Comparison of ENCODE assay signal across 1 cellular context in genomic region chr21:32592929-32593502, GRCh38.
TF ChIP-seq lines count a peak whose summit lies in the region.

No MANE protein-coding gene starts in this region.

TF ChIP-seq in HepG2, 621 proteins besides CTCF, POLR2A, EP300 and RAD21 (continued from another document and continues in another):
- no peak for TF ChIP-seq FOXA1 (IDR thresholded peaks at IDR 0.05)
- peak; percentile 97 for TF ChIP-seq FOXA1 (CRISPR knock-in tag; IDR thresholded peaks at IDR 0.05)
- TF ChIP-seq ZNF574 (CRISPR knock-in tag; IDR thresholded peaks at IDR 0.05) = peak; percentile 76
- TF ChIP-seq ZNF616 (CRISPR knock-in tag; IDR thresholded peaks at IDR 0.05; ENCODE audit: low read depth) = 0 out of 2 replicates have a peak, but pooled peaks have one; percentile 39
- peak; percentile 68 for TF ChIP-seq PRDM10 (CRISPR knock-in tag; IDR thresholded peaks at IDR 0.05; ENCODE audit: low read depth)
- TF ChIP-seq MED8 (CRISPR knock-in tag; IDR thresholded peaks at IDR 0.05; ENCODE audit: insufficient replicate concordance) = no peak
- peak; percentile 90 for TF ChIP-seq ARNTL (CRISPR knock-in tag; IDR thresholded peaks at IDR 0.05)
- peak; percentile 41; the same call in 1 of the 2 replicates for TF ChIP-seq ARNT2 (CRISPR knock-in tag; IDR thresholded peaks at IDR 0.05; ENCODE audit: low read depth)
- peak; percentile 79 for TF ChIP-seq PHF5A (CRISPR knock-in tag; IDR thresholded peaks at IDR 0.05; ENCODE audit: low read depth, unreplicated experiment)
- TF ChIP-seq ZFP91 (CRISPR knock-in tag; IDR thresholded peaks at IDR 0.05; ENCODE audit: borderline replicate concordance) = peak; percentile 71
- TF ChIP-seq MEIS2 (CRISPR knock-in tag; IDR thresholded peaks at IDR 0.05) = peak; percentile 91
- TF ChIP-seq ZNF678 (CRISPR knock-in tag; IDR thresholded peaks at IDR 0.05) = no peak
- TF ChIP-seq ZBTB20 (CRISPR knock-in tag; IDR thresholded peaks at IDR 0.05; ENCODE audit: borderline replicate concordance, low read depth) = peak; percentile 74; the same call in 1 of the 2 replicates
- TF ChIP-seq REXO4 (CRISPR knock-in tag; IDR thresholded peaks at IDR 0.05; ENCODE audit: borderline replicate concordance) = no peak
- peak; percentile 99 for TF ChIP-seq RCOR2 (CRISPR knock-in tag; IDR thresholded peaks at IDR 0.05)
- 0 out of 2 replicates have a peak, but pooled peaks have one; percentile 25 for TF ChIP-seq ZKSCAN1 (IDR thresholded peaks at IDR 0.05; ENCODE audit: low read length)
- TF ChIP-seq NCOA1 (CRISPR knock-in tag; IDR thresholded peaks at IDR 0.05) = peak; percentile 54; the same call in 1 of the 2 replicates
- peak; percentile 32; the same call in 1 of the 2 replicates for TF ChIP-seq KMT2B (CRISPR knock-in tag; IDR thresholded peaks at IDR 0.05)
- peak; percentile 79; the same call in 1 of the 2 replicates for TF ChIP-seq HIC2 (CRISPR knock-in tag; IDR thresholded peaks at IDR 0.05; ENCODE audit: low read depth)
- TF ChIP-seq ZBTB4 (CRISPR knock-in tag; IDR thresholded peaks at IDR 0.05; ENCODE audit: borderline replicate concordance) = peak; percentile 58; the same call in 1 of the 2 replicates
- 0 out of 2 replicates have a peak, but pooled peaks have one; percentile 71 for TF ChIP-seq GTF3A (CRISPR knock-in tag; conservative IDR thresholded peaks at IDR 0.05)
- no peak for TF ChIP-seq MAFK (conservative IDR thresholded peaks at IDR 0.05 in 1 of 2, IDR thresholded peaks at IDR 0.05 in 1 of 2; ENCODE audit: low read length in 2 of 2)
- peak; percentile 34; the same call in 1 of the 2 replicates for TF ChIP-seq NAIF1 (CRISPR knock-in tag; IDR thresholded peaks at IDR 0.05; ENCODE audit: borderline replicate concordance)
- TF ChIP-seq ZNF501 (CRISPR knock-in tag; IDR thresholded peaks at IDR 0.05) = peak; percentile 77; the same call in 1 of the 2 replicates
- TF ChIP-seq GATA4 (IDR thresholded peaks at IDR 0.05; ENCODE audit: borderline replicate concordance, low read depth) = peak; percentile 99
- TF ChIP-seq ZNF605 (CRISPR knock-in tag; IDR thresholded peaks at IDR 0.05) = peak; percentile 79; the same call in 1 of the 2 replicates
- TF ChIP-seq THAP8 (CRISPR knock-in tag; IDR thresholded peaks at IDR 0.05; ENCODE audit: borderline replicate concordance) = no peak
- TF ChIP-seq SRSF9 (IDR thresholded peaks at IDR 0.05; ENCODE audit: borderline replicate concordance, insufficient read depth, low read depth, low read length, poor library complexity, severe bottlenecking) = no peak
- no peak for TF ChIP-seq ATRX (CRISPR knock-in tag; IDR thresholded peaks at IDR 0.05; ENCODE audit: borderline replicate concordance)
- no peak for TF ChIP-seq REL (CRISPR knock-in tag; conservative IDR thresholded peaks at IDR 0.05)
- TF ChIP-seq ZNF564 (CRISPR knock-in tag; IDR thresholded peaks at IDR 0.05) = 0 out of 2 replicates have a peak, but pooled peaks have one; percentile 53
- peak; percentile 52; the same call in 1 of the 2 replicates for TF ChIP-seq POLR2G (IDR thresholded peaks at IDR 0.05; ENCODE audit: low read depth, low read length)
- TF ChIP-seq NFRKB (IDR thresholded peaks at IDR 0.05) = no peak
- TF ChIP-seq ZNF337 (CRISPR knock-in tag; IDR thresholded peaks at IDR 0.05; ENCODE audit: borderline replicate concordance, low read depth) = peak; percentile 78; the same call in 1 of the 2 replicates
- TF ChIP-seq WIZ (CRISPR knock-in tag; IDR thresholded peaks at IDR 0.05) = peak; percentile 66; the same call in 1 of the 2 replicates
- peak; percentile 51; the same call in 1 of the 2 replicates for TF ChIP-seq ZNF441 (CRISPR knock-in tag; IDR thresholded peaks at IDR 0.05; ENCODE audit: borderline replicate concordance)
- peak; percentile 96 for TF ChIP-seq ZMYM3 (CRISPR knock-in tag; IDR thresholded peaks at IDR 0.05)
- TF ChIP-seq MTA1 (CRISPR knock-in tag; IDR thresholded peaks at IDR 0.05; ENCODE audit: borderline replicate concordance) = peak; percentile 85
- no peak for TF ChIP-seq AKNA (CRISPR knock-in tag; IDR thresholded peaks at IDR 0.05; ENCODE audit: borderline replicate concordance)
- TF ChIP-seq ZNF160 (CRISPR knock-in tag; IDR thresholded peaks at IDR 0.05) = peak; percentile 54; the same call in 1 of the 2 replicates
